Comparison of ENCODE assay signal across 15 cellular contexts in the genomic region with DNA sequence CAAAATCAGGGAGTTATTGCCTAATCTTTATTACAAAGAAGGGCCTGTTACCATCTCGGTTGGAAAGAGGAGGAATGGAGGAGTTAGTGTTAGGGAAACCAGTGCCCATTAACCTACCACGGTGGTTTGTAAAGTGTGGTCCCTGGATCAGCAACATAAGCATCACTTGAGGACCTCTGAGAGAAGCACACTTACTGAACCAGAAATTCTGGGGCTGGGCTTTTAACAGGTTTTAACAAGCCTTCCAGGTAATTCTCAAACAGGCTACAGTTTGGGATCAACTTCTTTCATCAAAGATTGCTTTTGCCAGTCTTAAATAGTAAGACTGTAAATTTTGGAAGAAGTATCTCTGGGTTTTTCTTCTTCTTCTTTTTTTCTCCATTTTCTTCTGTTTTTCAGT.
"Had no signal": no experiment of that assay in that cellular context is flagged by ENCODE, and none has a peak within 500 bp of the region (broad histone marks: within the 10 kb centered on the region; RNA-seq: fewer than 3 reads in every experiment).

No MANE protein-coding gene starts in this region.

- H3K27me3 ChIP-seq: brain microvascular endothelial cell, upper lobe of left lung had no signal

- ATAC-seq: activated CD4-positive, CD25-positive, alpha-beta regulatory T cell treated with anti-CD3 and anti-CD28 coated beads, Interleukin-2, amount 50 U/mL, for 24 hours; right cardiac atrium had no signal

- H3K27ac ChIP-seq: brain microvascular endothelial cell had no signal

- DNase-seq: activated CD4-positive, alpha-beta T cell treated with anti-CD3 and anti-CD28 coated beads, Interleukin-2, amount 50 U/mL, for 1 hour; activated naive CD4-positive, alpha-beta T cell; activated naive CD8-positive, alpha-beta T cell treated with anti-CD3 and anti-CD28 coated beads, Interleukin-2, amount 10 ng/mL, durations not matched to agents 7 days and 5 days; brain microvascular endothelial cell; cerebellar nuclear complex; effector CD8-positive, alpha-beta T cell; kidney glomerular epithelial cell; occipital lobe; right cardiac atrium; upper lobe of left lung had no signal

- H3K27ac Mint-ChIP-seq: activated naive CD8-positive, alpha-beta T cell treated with anti-CD3 and anti-CD28 coated beads, Interleukin-2, amount 10 ng/mL, durations not matched to agents 7 days and 5 days; nephron; progenitor cell of endocrine pancreas; stimulated activated naive CD8-positive, alpha-beta T cell treated with anti-CD3 and anti-CD28 coated beads, Interleukin-15, Interleukin-2, amounts not matched to agents 100 ng/mL and 50 ng/mL, for 24 hours; T-helper 2 cell treated with Interferon-gamma antibody and Interleukin-4, amounts not matched to agents 5 μg/mL and 100 μg/mL, for 36 hours had no signal

- H3K27me3 Mint-ChIP-seq: activated naive CD8-positive, alpha-beta T cell treated with anti-CD3 and anti-CD28 coated beads, Interleukin-2, amount 10 ng/mL, durations not matched to agents 7 days and 5 days; stimulated activated naive CD8-positive, alpha-beta T cell treated with anti-CD3 and anti-CD28 coated beads, Interleukin-15, Interleukin-2, amounts not matched to agents 100 ng/mL and 50 ng/mL, for 24 hours had no signal

- H3K36me3 Mint-ChIP-seq: activated naive CD8-positive, alpha-beta T cell treated with anti-CD3 and anti-CD28 coated beads, Interleukin-2, amount 10 ng/mL, durations not matched to agents 7 days and 5 days had no signal

- H3K4me3 Mint-ChIP-seq: activated naive CD8-positive, alpha-beta T cell treated with anti-CD3 and anti-CD28 coated beads, Interleukin-2, amount 10 ng/mL, durations not matched to agents 7 days and 5 days; nephron; stimulated activated naive CD8-positive, alpha-beta T cell treated with anti-CD3 and anti-CD28 coated beads, Interleukin-15, Interleukin-2, amounts not matched to agents 100 ng/mL and 50 ng/mL, for 24 hours; T-helper 2 cell treated with Interferon-gamma antibody and Interleukin-4, amounts not matched to agents 5 μg/mL and 100 μg/mL, for 36 hours had no signal

- H3K4me1 Mint-ChIP-seq: activated naive CD8-positive, alpha-beta T cell treated with anti-CD3 and anti-CD28 coated beads, Interleukin-2, amount 10 ng/mL, durations not matched to agents 7 days and 5 days had no signal

- H3K36me3 ChIP-seq: brain microvascular endothelial cell, upper lobe of left lung had no signal

- H3K4me3 ChIP-seq: upper lobe of left lung had no signal

- H3K9me3 ChIP-seq: upper lobe of left lung had no signal
